11 cellular contexts compared by ENCODE assay signal in genomic region chr2:130373808-130374365, GRCh38. TPM values are rescaled to one million over a fixed set of nuclear protein-coding genes. Genes with fewer than 3 reads are reported as not detected.
DNase-seq lines count a peak whose midpoint lies in the region; ATAC-seq and TF ChIP-seq lines count a peak whose summit lies in the region.
"Had no signal": no experiment of that assay in that cellular context is flagged by ENCODE, and none has a peak within 500 bp of the region (broad histone marks: within the 10 kb centered on the region; RNA-seq: fewer than 3 reads in every experiment).

No MANE protein-coding gene starts in this region.

- peak overlapping the region; percentile 92 for H3K4me3 Mint-ChIP-seq in activated T-helper 2 cell treated with anti-CD3 and anti-CD28 coated beads, Interferon-gamma antibody, Interleukin-2, Interleukin-4, amounts not matched to agents 10 μg/mL and 5 μg/mL and 100 μg/mL, durations not matched to agents 14 hours and 24 hours and 36 hours (ENCODE audit: low read depth)
- peak overlapping the region; percentile 94 for H3K4me3 Mint-ChIP-seq in memory B cell

- peak overlapping the region; percentile 92 for H3K4me3 ChIP-seq in GM06990 (replicated peaks; ENCODE audit: low read depth, low read length)

- TF ChIP-seq CTCF in 22Rv1 (IDR thresholded peaks at IDR 0.05) (no peak), GM06990 (IDR thresholded peaks at IDR 0.05; ENCODE audit: insufficient read depth, low read length, poor library complexity, severe bottlenecking) (no peak)

- H3K36me3 Mint-ChIP-seq in activated T-helper 2 cell treated with anti-CD3 and anti-CD28 coated beads, Interferon-gamma antibody, Interleukin-2, Interleukin-4, amounts not matched to agents 10 μg/mL and 5 μg/mL and 100 μg/mL, durations not matched to agents 14 hours and 24 hours and 36 hours (ENCODE audit: low read depth), result peaks cover 65% of the 10 kb centered on the region
- H3K36me3 Mint-ChIP-seq in memory B cell, result peaks cover 17% of the 10 kb centered on the region

- peaks cover 4% of the 10 kb centered on the region for H3K9me3 Mint-ChIP-seq in activated T-helper 2 cell treated with anti-CD3 and anti-CD28 coated beads, Interferon-gamma antibody, Interleukin-2, Interleukin-4, amounts not matched to agents 10 μg/mL and 5 μg/mL and 100 μg/mL, durations not matched to agents 14 hours and 24 hours and 36 hours
- H3K9me3 Mint-ChIP-seq in memory B cell, result no peaks in the 10 kb centered on the region

- H3K27ac Mint-ChIP-seq in activated T-helper 2 cell treated with anti-CD3 and anti-CD28 coated beads, Interferon-gamma antibody, Interleukin-2, Interleukin-4, amounts not matched to agents 10 μg/mL and 5 μg/mL and 100 μg/mL, durations not matched to agents 14 hours and 24 hours and 36 hours, result peak overlapping the region; percentile 85
- peak overlapping the region; percentile 76 for H3K27ac Mint-ChIP-seq in memory B cell

- peaks cover 61% of the 10 kb centered on the region for H3K4me1 Mint-ChIP-seq in activated T-helper 2 cell treated with anti-CD3 and anti-CD28 coated beads, Interferon-gamma antibody, Interleukin-2, Interleukin-4, amounts not matched to agents 10 μg/mL and 5 μg/mL and 100 μg/mL, durations not matched to agents 14 hours and 24 hours and 36 hours (ENCODE audit: low read depth)
- H3K4me1 Mint-ChIP-seq in memory B cell, result peaks cover 62% of the 10 kb centered on the region

- intact Hi-C loops in activated T-helper 2 cell treated with anti-CD3 and anti-CD28 coated beads, Interferon-gamma antibody, Interleukin-2, Interleukin-4, amounts not matched to agents 10 μg/mL and 5 μg/mL and 100 μg/mL, durations not matched to agents 14 hours and 24 hours and 36 hours (cut with micrococcal nuclease), result loop anchor here (10.0 kb wide), 1 partner anchor 731 kb away; the partner anchor contains the start of gene PLEKHB2

- no peaks in the 10 kb centered on the region for H3K27me3 Mint-ChIP-seq in activated T-helper 2 cell treated with anti-CD3 and anti-CD28 coated beads, Interferon-gamma antibody, Interleukin-2, Interleukin-4, amounts not matched to agents 10 μg/mL and 5 μg/mL and 100 μg/mL, durations not matched to agents 14 hours and 24 hours and 36 hours (ENCODE audit: low read depth)
- H3K27me3 Mint-ChIP-seq in memory B cell, result no peaks in the 10 kb centered on the region

- peak overlapping the region; percentile 84 for H3K27ac ChIP-seq in 22Rv1

- DNase-seq in GM06990 (ENCODE audit: extremely low read depth, insufficient read length) (no peak), memory B cell (ENCODE audit: low spot score in 2 of 2) (no peak), NCI-H1417 (lab: John Stamatoyannopoulos, UW) (no peak), GOT3 (lab: John Stamatoyannopoulos, UW) (no peak)
- DNase-seq in activated T-helper 2 cell treated with anti-CD3 and anti-CD28 coated beads, Interferon-gamma antibody, Interleukin-2, Interleukin-4, amounts not matched to agents 10 μg/mL and 5 μg/mL and 100 μg/mL, durations not matched to agents 14 hours and 24 hours and 36 hours (ENCODE audit: low spot score), result no peak
- DNase-seq: DMS153; NCI-H446 treated with DMSO at 0.1 percent for 48 hours; stimulated activated CD4-positive, alpha-beta T cell treated with anti-CD3 and anti-CD28 coated beads, Interleukin-2, amount 100 ng/mL, for 24 hours had no signal

- H3K27me3 ChIP-seq in GM06990 (replicated peaks; ENCODE audit: control insufficient read depth, insufficient read depth, low read length), result no peaks in the 10 kb centered on the region

- TF ChIP-seq POLR2A in GM18505 (IDR thresholded peaks at IDR 0.05; ENCODE audit: borderline replicate concordance, extremely low read depth, insufficient read depth, insufficient read length), result no peak

- no peak for ATAC-seq in memory B cell (ENCODE audit: low read depth)
- ATAC-seq in GM21390 (IDR thresholded peaks at IDR 0.05; ENCODE audit: unreplicated experiment), result no peak
- ATAC-seq in GM18505 (IDR thresholded peaks at IDR 0.05; ENCODE audit: unreplicated experiment), result no peak

- peaks cover 2% of the 10 kb centered on the region; the same call in 1 of the 2 replicates for H3K36me3 ChIP-seq in GM06990 (ENCODE audit: control insufficient read depth, insufficient read depth, low read length)

RNA-seq across cellular contexts. Expression of gene PTPN18, which starts 18.0 kb away (rescaled TPM):
- 72.6 and 72.9 TPM in 2 replicates for total RNA-seq in activated T-helper 2 cell treated with anti-CD3 and anti-CD28 coated beads, Interferon-gamma antibody, Interleukin-2, Interleukin-4, amounts not matched to agents 10 μg/mL and 5 μg/mL and 100 μg/mL, durations not matched to agents 14 hours and 24 hours and 36 hours

RNA-seq across cellular contexts. Expression of gene IMP4, which starts 31.2 kb away (rescaled TPM):
- 136 and 142 TPM in 2 replicates for total RNA-seq in activated T-helper 2 cell treated with anti-CD3 and anti-CD28 coated beads, Interferon-gamma antibody, Interleukin-2, Interleukin-4, amounts not matched to agents 10 μg/mL and 5 μg/mL and 100 μg/mL, durations not matched to agents 14 hours and 24 hours and 36 hours
